Comparison of ENCODE assay signal across 8 cellular contexts in genomic region chr1:12518956-12519707, GRCh38.
DNase-seq lines count a peak whose midpoint lies in the region; ATAC-seq and TF ChIP-seq lines count a peak whose summit lies in the region.

No MANE protein-coding gene starts in this region.

- DNase-seq in Daoy (ENCODE audit: low read depth) (peak; percentile 38), heart right ventricle (peak; percentile 54 to 80), NCI-H82 (lab: John Stamatoyannopoulos, UW) (no peak)
- DNase-seq in activated T-cell treated with anti-CD3 and anti-CD28 coated beads, Interleukin-2, amount 50 U/mL, for 4 hours = peak; percentile 14
- DNase-seq in stimulated activated CD4-positive, alpha-beta T cell treated with anti-CD3 and anti-CD28 coated beads, Interleukin-12 subunit alpha, Interleukin-12 subunit beta, amount 100 ng/mL, for 24 hours (ENCODE audit: low read depth in 2 of 2) = peak; percentile 17 to 52
- no peak for DNase-seq in CD8-positive, alpha-beta memory T cell

- no peaks in the 10 kb centered on the region for H3K27me3 ChIP-seq in heart right ventricle
- no peaks in the 10 kb centered on the region for H3K27me3 ChIP-seq in CD8-positive, alpha-beta memory T cell (ENCODE audit: insufficient read depth, low read length, poor library complexity, severe bottlenecking)

- H3K4me3 ChIP-seq in heart right ventricle = peak overlapping the region in 1 of 10 donors; percentile 3
- H3K4me3 ChIP-seq in CD8-positive, alpha-beta memory T cell (ENCODE audit: low read length) = no peak overlapping the region

- H3K4me1 Mint-ChIP-seq in activated T-cell treated with anti-CD3 and anti-CD28 coated beads, Interleukin-2, amount 50 U/mL, for 4 hours (ENCODE audit: low read depth) = peaks cover 21% of the 10 kb centered on the region
- H3K4me1 Mint-ChIP-seq in CD8-positive, alpha-beta memory T cell = peaks cover 9 to 25% (median 10%) of the 10 kb centered on the region in 3 donors

- H3K27me3 Mint-ChIP-seq in activated T-cell treated with anti-CD3 and anti-CD28 coated beads, Interleukin-2, amount 50 U/mL, for 4 hours (ENCODE audit: low read depth) = no peaks in the 10 kb centered on the region
- peaks cover 0 to 4% of the 10 kb centered on the region in 2 donors for H3K27me3 Mint-ChIP-seq in CD8-positive, alpha-beta memory T cell

- peaks cover 2% of the 10 kb centered on the region for H3K9me3 Mint-ChIP-seq in activated T-cell treated with anti-CD3 and anti-CD28 coated beads, Interleukin-2, amount 50 U/mL, for 4 hours
- H3K9me3 Mint-ChIP-seq in CD8-positive, alpha-beta memory T cell = no peaks in the 10 kb centered on the region

- H3K36me3 ChIP-seq in heart right ventricle = no peaks in the 10 kb centered on the region
- no peaks in the 10 kb centered on the region for H3K36me3 ChIP-seq in CD8-positive, alpha-beta memory T cell (ENCODE audit: insufficient read depth, low read length)

- H3K27ac ChIP-seq in heart right ventricle = peak overlapping the region in 1 of 10 donors; percentile 2
- no peak overlapping the region for H3K27ac ChIP-seq in CD8-positive, alpha-beta memory T cell (ENCODE audit: low read depth, low read length)

- no peak overlapping the region for H3K4me3 Mint-ChIP-seq in activated T-cell treated with anti-CD3 and anti-CD28 coated beads, Interleukin-2, amount 50 U/mL, for 4 hours
- peak overlapping the region in 2 of 7 donors; percentile 32 to 40 for H3K4me3 Mint-ChIP-seq in CD8-positive, alpha-beta memory T cell

- peaks cover 6 to 22% (median 14%) of the 10 kb centered on the region in 9 donors for H3K4me1 ChIP-seq in heart right ventricle
- no peaks in the 10 kb centered on the region for H3K4me1 ChIP-seq in CD8-positive, alpha-beta memory T cell (ENCODE audit: insufficient read depth, low read length)

- no peak for TF ChIP-seq CTCF in heart right ventricle (IDR thresholded peaks at IDR 0.05)

- POLR2A ChIA-PET in CD8-positive, alpha-beta memory T cell (lab: Charles Lee) = no interaction called here

- intact Hi-C loops in heart right ventricle (cut with DNase I) = no loop called here

- peak; percentile 99 for ATAC-seq in activated T-cell treated with anti-CD3 and anti-CD28 coated beads, Interleukin-2, amount 50 U/mL, for 4 hours
- ATAC-seq in heart right ventricle = peak; percentile 74 to 95 (median 87)
- ATAC-seq in GM18867 (IDR thresholded peaks at IDR 0.05; ENCODE audit: unreplicated experiment) = no peak
- no peak for ATAC-seq in HG03378 (IDR thresholded peaks at IDR 0.05; ENCODE audit: unreplicated experiment)

- H3K27ac Mint-ChIP-seq in CD8-positive, alpha-beta memory T cell = peak overlapping the region in 3 of 8 donors; percentile 29 to 70 (median 51)

- H3K36me3 Mint-ChIP-seq in activated T-cell treated with anti-CD3 and anti-CD28 coated beads, Interleukin-2, amount 50 U/mL, for 4 hours (ENCODE audit: insufficient read depth) = no peaks in the 10 kb centered on the region
- H3K36me3 Mint-ChIP-seq in CD8-positive, alpha-beta memory T cell = peaks cover 0 to 9% (median 1%) of the 10 kb centered on the region in 3 donors

- H3K9me3 ChIP-seq in heart right ventricle = no peaks in the 10 kb centered on the region
- no peaks in the 10 kb centered on the region for H3K9me3 ChIP-seq in CD8-positive, alpha-beta memory T cell (ENCODE audit: low read length)

- WGBS in heart right ventricle, 2 donors = 24 to 29% methylated on average over 22 of the region's 22 CpGs

- CTCF ChIA-PET in CD8-positive, alpha-beta memory T cell (lab: Charles Lee) = interaction anchor here (1.3 kb wide), 1 partner anchor 19 kb away, joined by 3 read pairs; no protein-coding TSS in a partner anchor

Comparison
In these comparisons a context has a peak if more than half of its experiments do, and no peak if none do; other contexts are left out.
1. DNase-seq: peak in Daoy (single experiment), activated T-cell treated with anti-CD3 and anti-CD28 coated beads, Interleukin-2, amount 50 U/mL, for 4 hours (single experiment), heart right ventricle (2 of 2) and stimulated activated CD4-positive, alpha-beta T cell treated with anti-CD3 and anti-CD28 coated beads, Interleukin-12 subunit alpha, Interleukin-12 subunit beta, amount 100 ng/mL, for 24 hours (2 of 2); none in CD8-positive, alpha-beta memory T cell (0 of 5) and NCI-H82 (single experiment).
2. ATAC-seq: peak in activated T-cell treated with anti-CD3 and anti-CD28 coated beads, Interleukin-2, amount 50 U/mL, for 4 hours (2 of 2) and heart right ventricle (8 of 8); none in GM18867 (single experiment) and HG03378 (single experiment).